In genomic region chr6:107655245-107655644, GRCh38 we compare ENCODE assay signal across 12 cellular contexts.
A peak's percentile ranks its signal among the peaks of the same experiment; 100 is the strongest.
DNase-seq lines count a peak whose midpoint lies in the region; ATAC-seq, FAIRE-seq and TF ChIP-seq lines count a peak whose summit lies in the region.
"Had no signal": no experiment of that assay in that cellular context is flagged by ENCODE, and none has a peak within 500 bp of the region (broad histone marks: within the 10 kb centered on the region; RNA-seq: fewer than 3 reads in every experiment).

No MANE protein-coding gene starts in this region.

- peaks cover 2 to 4% of the 10 kb centered on the region in 2 experiments for H3K36me3 ChIP-seq in HepG2 (replicated peaks in 1 of 2; ENCODE audit: control insufficient read depth in 1 of 2, insufficient read depth in 2 of 2, low read length in 2 of 2)

- WGBS in H9 (ENCODE audit: extremely low coverage, insufficient read length, low lambda C conversion rate) = no CpG with 5 or more reads among the region's 4 CpGs
- WGBS in HepG2 (ENCODE audit: low lambda C conversion rate) = 72% methylated on average over 4 of the region's 4 CpGs

- H3K4me3 Mint-ChIP-seq in H9 = no peak overlapping the region
- H3K4me3 Mint-ChIP-seq: immature natural killer cell had no signal

- H4K8ac ChIP-seq in H9 (replicated peaks; ENCODE audit: insufficient read length, low read depth, low read length) = no peak overlapping the region

- H3K27ac ChIP-seq in H9 (ENCODE audit: insufficient read length, low read depth, low read length) (no peak overlapping the region), VCaP (no peak overlapping the region), HepG2 (ENCODE audit: extremely low read length, insufficient read depth, low read length) (no peak overlapping the region)
- H3K27ac ChIP-seq: body of pancreas had no signal

- peak; percentile 82 for TF ChIP-seq CTCF in H9 (conservative IDR thresholded peaks at IDR 0.05)
- TF ChIP-seq CTCF in VCaP (conservative IDR thresholded peaks at IDR 0.05) = peak; percentile 70
- peak; percentile 56 for TF ChIP-seq CTCF in HepG2 (CRISPR knock-in tag; IDR thresholded peaks at IDR 0.05)

- 0 out of 2 replicates have a peak, but pooled peaks have one; percentile 14 for TF ChIP-seq RAD21 in HepG2 (CRISPR knock-in tag; IDR thresholded peaks at IDR 0.05)

- DNase-seq in CD1c-positive myeloid dendritic cell (ENCODE audit: extremely low spot score) = peak; percentile 45
- peak; percentile 66 for DNase-seq in H9
- DNase-seq in HepG2 (ENCODE audit: low spot score) = no peak
- DNase-seq in NCI-H128 (lab: John Stamatoyannopoulos, UW; ENCODE audit: unreplicated experiment) = no peak
- no peak for DNase-seq in HK-2 (ENCODE audit: unreplicated experiment)
- no peak for DNase-seq in COR-L47 (lab: John Stamatoyannopoulos, UW)
- DNase-seq: immature natural killer cell, NCI-H1105 treated with DMSO at 0.1 percent for 48 hours had no signal

- no peak overlapping the region for H4K91ac ChIP-seq in H9 (ENCODE audit: insufficient read length, low read depth, low read length)

- no peak overlapping the region for H3K14ac ChIP-seq in H9 (ENCODE audit: insufficient read depth, low read length)

- no peak overlapping the region for H3K23ac ChIP-seq in H9 (ENCODE audit: insufficient read length, low read depth, low read length)

- no peak for TF ChIP-seq POLR2A in HepG2 (IDR thresholded peaks at IDR 0.05; ENCODE audit: insufficient read depth in 1 of 2, low read depth in 2 of 2, low read length in 2 of 2)

- no peak for TF ChIP-seq EP300 in HepG2 (IDR thresholded peaks at IDR 0.05; ENCODE audit: low read depth in 2 of 2, low read length in 2 of 2)
- no peak for TF ChIP-seq EP300 in HepG2 (CRISPR knock-in tag; IDR thresholded peaks at IDR 0.05; ENCODE audit: borderline replicate concordance)

- no peaks in the 10 kb centered on the region for H3K27me3 Mint-ChIP-seq in H9 (ENCODE audit: low read depth)

- H2BK20ac ChIP-seq in H9 (ENCODE audit: low read depth, low read length, poor library complexity, severe bottlenecking) = no peak overlapping the region

- BruUV-seq in HepG2 (replicated peaks; lab: Mats Ljungman, UMichigan) = no TSS peak

- H3K9me3 ChIP-seq in H9 (ENCODE audit: control insufficient read depth, low read depth, low read length) = no peaks in the 10 kb centered on the region
- H3K9me3 ChIP-seq in HepG2 (ENCODE audit: low read length) = no peaks in the 10 kb centered on the region
- H3K9me3 ChIP-seq: body of pancreas had no signal

- no peak overlapping the region for H2BK15ac ChIP-seq in H9 (ENCODE audit: low read depth, low read length)

- CTCF ChIA-PET in HepG2 (lab: Yijun Ruan, JAX; ENCODE audit: low intra/inter-chr PET ratio, low total read pairs) = no interaction called here

- H2BK12ac ChIP-seq in H9 (ENCODE audit: insufficient read length, low read depth, low read length) = no peak overlapping the region

- H3K27me3 ChIP-seq in H9 (ENCODE audit: insufficient read depth, low read length) = no peaks in the 10 kb centered on the region
- no peaks in the 10 kb centered on the region for H3K27me3 ChIP-seq in HepG2 (ENCODE audit: control insufficient read depth in 1 of 2, insufficient read depth in 2 of 2, low read length in 2 of 2)
- H3K27me3 ChIP-seq: body of pancreas had no signal

- H3K4ac ChIP-seq in H9 (ENCODE audit: low read depth, low read length) = no peak overlapping the region

- ATAC-seq in HepG2 (peak; percentile 79), GM19324 (IDR thresholded peaks at IDR 0.05; ENCODE audit: low FRiP score, unreplicated experiment) (no peak)
- ATAC-seq: activated CD4-positive, CD25-positive, alpha-beta regulatory T cell treated with anti-CD3 and anti-CD28 coated beads, Interleukin-2, amount 50 U/mL, for 24 hours; body of pancreas had no signal

- no peak overlapping the region for H4K5ac ChIP-seq in H9 (ENCODE audit: insufficient read length, low read depth, low read length)

- no peak overlapping the region for H2AK5ac ChIP-seq in H9 (ENCODE audit: insufficient read length, low read length)

- no peaks in the 10 kb centered on the region for H4K20me1 ChIP-seq in H9 (ENCODE audit: control insufficient read depth, insufficient read depth, insufficient read length)
- H4K20me1 ChIP-seq in HepG2 (ENCODE audit: insufficient read depth, low read length) = no peaks in the 10 kb centered on the region

- H2BK5ac ChIP-seq in H9 (ENCODE audit: insufficient read length, low read length) = no peak overlapping the region

- H3K18ac ChIP-seq in H9 (ENCODE audit: insufficient read length, low read depth, low read length) = no peak overlapping the region

- no peaks in the 10 kb centered on the region for H3K79me2 ChIP-seq in H9 (ENCODE audit: insufficient read depth, low read length)
- H3K79me2 ChIP-seq in HepG2 (ENCODE audit: insufficient read depth, low read length) = no peaks in the 10 kb centered on the region

- intact Hi-C loops in HepG2 (cut with micrococcal nuclease; ENCODE audit: unreplicated experiment) = no loop called here

- H3K4me1 Mint-ChIP-seq in H9 = peaks cover 28 to 34% of the 10 kb centered on the region in 2 experiments

- no peak overlapping the region; a peak in 1 of 7 replicates for H3K27ac Mint-ChIP-seq in H9
- H3K27ac Mint-ChIP-seq: immature natural killer cell had no signal

- H3K9ac ChIP-seq in H9 (ENCODE audit: extremely low read depth, insufficient read length, low read length) (no peak overlapping the region), HepG2 (ENCODE audit: insufficient read depth, low read depth, low read length) (no peak overlapping the region)

- 0 out of 2 replicates have a peak, but pooled peaks cover 2% of the 10 kb centered on the region for H3K4me1 ChIP-seq in H9 (ENCODE audit: insufficient read depth, low read length)
- peaks cover 42% of the 10 kb centered on the region for H3K4me1 ChIP-seq in HepG2 (ENCODE audit: insufficient read depth, low read length)
- H3K4me1 ChIP-seq: body of pancreas had no signal

- no peak overlapping the region for H3K56ac ChIP-seq in H9 (ENCODE audit: insufficient read length, low read depth, low read length)

- peaks cover 0 to 9% of the 10 kb centered on the region in 2 experiments; a peak in 2 of 5 replicates for H3K9me3 Mint-ChIP-seq in H9
- H3K9me3 Mint-ChIP-seq: immature natural killer cell had no signal

- H3K4me2 ChIP-seq in H9 (ENCODE audit: insufficient read depth, insufficient read length, low read length) (no peak overlapping the region), HepG2 (ENCODE audit: low read depth, low read length) (no peak overlapping the region)

- POLR2A ChIA-PET in HepG2 (lab: Yijun Ruan, JAX) = no interaction called here

- no peaks in the 10 kb centered on the region for H3K36me3 Mint-ChIP-seq in H9 (ENCODE audit: insufficient read depth in 1 of 3, low read depth in 3 of 3)
- H3K36me3 Mint-ChIP-seq: immature natural killer cell had no signal

- in situ Hi-C loops in HepG2 (cut with HindIII; ENCODE audit: extremely low pct_ligation_motif_present, low pct_unique_long_range_greater_than_20kb) = no loop called here

- no peak overlapping the region for H3K4me3 ChIP-seq in HepG2 (replicated peaks in 1 of 3; ENCODE audit: insufficient read depth in 1 of 3, low read depth in 2 of 3, low read length in 3 of 3)
- H3K4me3 ChIP-seq: body of pancreas had no signal

- no peak overlapping the region for H3T11ph ChIP-seq in H9 (ENCODE audit: low read length)

- peak; percentile 36 for FAIRE-seq in HepG2 (lab: Jason Lieb, UNC)

- H2AFZ ChIP-seq in H9 (ENCODE audit: low read length) = no peak overlapping the region
- H2AFZ ChIP-seq in HepG2 (ENCODE audit: low read length) = no peak overlapping the region

- no peaks in the 10 kb centered on the region for H3K23me2 ChIP-seq in H9 (ENCODE audit: insufficient read length, low read depth, low read length, poor library complexity, severe bottlenecking)

- H3K79me1 ChIP-seq in H9 (ENCODE audit: insufficient read depth, low read depth, low read length, poor library complexity, severe bottlenecking) = no peaks in the 10 kb centered on the region

- H2BK120ac ChIP-seq in H9 (ENCODE audit: low read depth, low read length, poor library complexity, severe bottlenecking) = no peak overlapping the region

TF ChIP-seq in HepG2, 621 proteins besides CTCF, POLR2A, EP300 and RAD21:
- no peak for TF ChIP-seq ATF2 (CRISPR knock-in tag; IDR thresholded peaks at IDR 0.05)
- TF ChIP-seq PATZ1 (CRISPR knock-in tag; IDR thresholded peaks at IDR 0.05) = 0 out of 2 replicates have a peak, but pooled peaks have one; percentile 32
- TF ChIP-seq STAG1 (CRISPR knock-in tag; IDR thresholded peaks at IDR 0.05) = peak; percentile 73
- TF ChIP-seq SMC3 (IDR thresholded peaks at IDR 0.05; ENCODE audit: low read length) = peak; percentile 27; the same call in 1 of the 2 replicates
- TF ChIP-seq ZNF781 (CRISPR knock-in tag; IDR thresholded peaks at IDR 0.05; ENCODE audit: borderline replicate concordance, not compliant biosample characterization) = no peak
- TF ChIP-seq ZSCAN25 (CRISPR knock-in tag; IDR thresholded peaks at IDR 0.05) = no peak

Comparison
In these comparisons a context has a peak if more than half of its experiments do, and no peak if none do; other contexts are left out.
1. DNase-seq: peak in CD1c-positive myeloid dendritic cell (single experiment) and H9 (single experiment); none in HepG2 (single experiment), NCI-H128 (single experiment), HK-2 (single experiment) and COR-L47 (single experiment).
2. Peak in every context shown above with its lines, with median percentiles within 50 percentile points of each other: CTCF ChIP-seq.